ENCODE assay signal across 8 cellular contexts in the genomic region with DNA sequence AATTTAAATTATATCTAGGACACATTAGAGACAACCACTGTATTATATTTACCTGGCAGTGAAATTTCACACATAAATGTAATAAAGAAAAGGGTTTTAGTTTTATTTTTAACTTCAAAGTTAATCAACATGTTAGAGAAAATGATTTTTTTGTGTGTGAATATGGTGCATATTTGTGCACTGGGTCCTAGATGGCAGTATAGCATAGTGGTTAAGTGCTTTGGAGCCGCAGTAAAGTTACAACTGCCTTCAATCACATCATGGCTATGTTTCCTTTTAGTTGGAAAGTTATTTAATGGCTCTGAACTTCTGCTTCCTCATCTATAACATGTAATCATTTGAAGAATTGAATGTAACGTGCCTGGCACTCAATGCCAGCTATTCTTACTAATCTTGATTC.
A peak's percentile ranks its signal among the peaks of the same experiment; 100 is the strongest.
DNase-seq lines count a peak whose midpoint lies in the region; ATAC-seq, FAIRE-seq and TF ChIP-seq lines count a peak whose summit lies in the region.

No MANE protein-coding gene starts in this region.

- FAIRE-seq in HepG2 (lab: Jason Lieb, UNC) (no peak), small intestine (lab: Jason Lieb, UNC) (no peak)

- H3K4me1 Mint-ChIP-seq in activated naive CD4-positive, alpha-beta T cell treated with anti-CD3 and anti-CD28 coated beads for 36 hours (ENCODE audit: low read depth) = no peaks in the 10 kb centered on the region

- intact Hi-C loops in HepG2 (cut with micrococcal nuclease; ENCODE audit: unreplicated experiment) = no loop called here
- intact Hi-C loops in activated naive CD4-positive, alpha-beta T cell treated with anti-CD3 and anti-CD28 coated beads for 36 hours (cut with micrococcal nuclease) = no loop called here

- no peaks in the 10 kb centered on the region for H3K27me3 Mint-ChIP-seq in activated naive CD4-positive, alpha-beta T cell treated with anti-CD3 and anti-CD28 coated beads for 36 hours (ENCODE audit: low read depth)

- H3K4me3 Mint-ChIP-seq in activated naive CD4-positive, alpha-beta T cell treated with anti-CD3 and anti-CD28 coated beads for 36 hours = no peak overlapping the region

- H3K27me3 ChIP-seq in liver (ENCODE audit: control insufficient read depth in 4 of 4, insufficient read depth in 4 of 4, low read length in 3 of 4) (no peaks in the 10 kb centered on the region), HepG2 (ENCODE audit: control insufficient read depth in 1 of 2, insufficient read depth in 2 of 2, low read length in 2 of 2) (no peaks in the 10 kb centered on the region), OCI-LY3 (ENCODE audit: low read depth, low read length) (no peaks in the 10 kb centered on the region; the same call in 1 of the 2 replicates), fibroblast of lung (ENCODE audit: control insufficient read depth, insufficient read depth, low read length) (no peaks in the 10 kb centered on the region), small intestine (ENCODE audit: control insufficient read depth in 2 of 2, insufficient read depth in 2 of 2, low read length in 2 of 2) (no peaks in the 10 kb centered on the region)

- H4K20me1 ChIP-seq in HepG2 (ENCODE audit: insufficient read depth, low read length) (no peaks in the 10 kb centered on the region), OCI-LY3 (ENCODE audit: insufficient read depth, low read length) (no peaks in the 10 kb centered on the region), fibroblast of lung (ENCODE audit: control insufficient read depth, extremely low read depth, insufficient read depth, low read length) (no peaks in the 10 kb centered on the region)

- TF ChIP-seq CTCF in liver (IDR thresholded peaks at IDR 0.05; ENCODE audit: low read depth, low read length, missing input control) = no peak
- TF ChIP-seq CTCF in HepG2 (CRISPR knock-in tag; IDR thresholded peaks at IDR 0.05) = no peak
- TF ChIP-seq CTCF in OCI-LY3 (IDR thresholded peaks at IDR 0.05; ENCODE audit: low read depth, low read length) = peak; percentile 67
- TF ChIP-seq CTCF in fibroblast of lung (conservative IDR thresholded peaks at IDR 0.05 in 1 of 2, IDR thresholded peaks at IDR 0.05 in 1 of 2; ENCODE audit: low read depth in 1 of 2, low read length in 2 of 2) = peak; percentile 23 to 61

- H3K4me1 ChIP-seq in liver (ENCODE audit: control insufficient read depth in 4 of 4, insufficient read depth in 4 of 4, low read length in 3 of 4) = no peaks in the 10 kb centered on the region
- H3K4me1 ChIP-seq in HepG2 (ENCODE audit: insufficient read depth, low read length) = no peaks in the 10 kb centered on the region
- H3K4me1 ChIP-seq in OCI-LY3 (ENCODE audit: low read length) = peaks cover 35% of the 10 kb centered on the region
- no peaks in the 10 kb centered on the region for H3K4me1 ChIP-seq in fibroblast of lung (ENCODE audit: control insufficient read depth, extremely low read depth, insufficient read depth, low read length)
- no peaks in the 10 kb centered on the region for H3K4me1 ChIP-seq in small intestine (ENCODE audit: control insufficient read depth in 2 of 2, insufficient read depth in 1 of 2, low read depth in 1 of 2, low read length in 1 of 2)

- H3K36me3 ChIP-seq in liver (ENCODE audit: control insufficient read depth in 4 of 4, insufficient read depth in 3 of 4, low read depth in 1 of 4, low read length in 3 of 4) = peaks cover 0 to 2% (median 0%) of the 10 kb centered on the region in 4 donors
- H3K36me3 ChIP-seq in HepG2 (replicated peaks in 1 of 2; ENCODE audit: control insufficient read depth in 1 of 2, insufficient read depth in 2 of 2, low read length in 2 of 2) = no peaks in the 10 kb centered on the region
- H3K36me3 ChIP-seq in OCI-LY3 (replicated peaks; ENCODE audit: low read depth, low read length) = no peaks in the 10 kb centered on the region
- H3K36me3 ChIP-seq in fibroblast of lung (ENCODE audit: control insufficient read depth, insufficient read depth, low read length) = no peaks in the 10 kb centered on the region
- H3K36me3 ChIP-seq in small intestine (ENCODE audit: control insufficient read depth in 2 of 2, insufficient read depth in 2 of 2, low read length in 2 of 2) = no peaks in the 10 kb centered on the region

- H3K4me3 ChIP-seq in liver (ENCODE audit: low read depth in 1 of 3, low read length in 3 of 3) (no peak overlapping the region), HepG2 (replicated peaks in 1 of 3; ENCODE audit: insufficient read depth in 1 of 3, low read depth in 2 of 3, low read length in 3 of 3) (no peak overlapping the region), OCI-LY3 (ENCODE audit: low read length) (no peak overlapping the region), fibroblast of lung (replicated peaks in 1 of 4; ENCODE audit: control extremely low read depth in 1 of 4, insufficient read depth in 1 of 4, low read depth in 3 of 4, low read length in 4 of 4) (no peak overlapping the region), small intestine (ENCODE audit: low read depth in 1 of 2, low read length in 2 of 2) (no peak overlapping the region)

- CTCF ChIA-PET in HepG2 (lab: Yijun Ruan, JAX; ENCODE audit: low intra/inter-chr PET ratio, low total read pairs) = no interaction called here
- CTCF ChIA-PET in activated naive CD4-positive, alpha-beta T cell treated with anti-CD3 and anti-CD28 coated beads for 36 hours (lab: Charles Lee) = no interaction called here

- no peak overlapping the region for H3K27ac Mint-ChIP-seq in activated naive CD4-positive, alpha-beta T cell treated with anti-CD3 and anti-CD28 coated beads for 36 hours

- 67% methylated on average over 2 of the region's 2 CpGs for WGBS in liver
- WGBS in HepG2 (ENCODE audit: low lambda C conversion rate) = 0% methylated on average over 2 of the region's 2 CpGs
- 42 to 52% (median 44%) methylated on average over 2 of the region's 2 CpGs for WGBS in small intestine, 3 donors

- no peaks in the 10 kb centered on the region for H3K79me2 ChIP-seq in HepG2 (ENCODE audit: insufficient read depth, low read length)
- H3K79me2 ChIP-seq in OCI-LY3 (ENCODE audit: low read length) = no peaks in the 10 kb centered on the region
- H3K79me2 ChIP-seq in fibroblast of lung (ENCODE audit: control insufficient read depth, insufficient read depth, low read length) = no peaks in the 10 kb centered on the region

- in situ Hi-C loops in HepG2 (cut with HindIII; ENCODE audit: extremely low pct_ligation_motif_present, low pct_unique_long_range_greater_than_20kb) = no loop called here

- no peaks in the 10 kb centered on the region for H3K9me3 ChIP-seq in liver (ENCODE audit: control insufficient read depth in 4 of 4, low read length in 3 of 4)
- H3K9me3 ChIP-seq in HepG2 (ENCODE audit: low read length) = peaks cover 8% of the 10 kb centered on the region; the same call in 1 of the 2 replicates
- H3K9me3 ChIP-seq in OCI-LY3 (ENCODE audit: insufficient read depth, low read length) = no peaks in the 10 kb centered on the region
- H3K9me3 ChIP-seq in fibroblast of lung (ENCODE audit: control insufficient read depth, insufficient read depth, low read depth, low read length) = no peaks in the 10 kb centered on the region
- no peaks in the 10 kb centered on the region for H3K9me3 ChIP-seq in small intestine (ENCODE audit: control insufficient read depth, low read depth)

- H3K27ac ChIP-seq in liver (ENCODE audit: low read depth in 1 of 2, low read length in 2 of 2) = no peak overlapping the region
- no peak overlapping the region for H3K27ac ChIP-seq in HepG2 (ENCODE audit: extremely low read length, insufficient read depth, low read length)
- H3K27ac ChIP-seq in OCI-LY3 (ENCODE audit: low read length) = no peak overlapping the region
- no peak overlapping the region for H3K27ac ChIP-seq in fibroblast of lung (ENCODE audit: insufficient read depth, low read length)
- H3K27ac ChIP-seq in small intestine (ENCODE audit: low read depth in 1 of 2, low read length in 1 of 2) = no peak overlapping the region

- POLR2A ChIA-PET in HepG2 (lab: Yijun Ruan, JAX) = no interaction called here

- no peaks in the 10 kb centered on the region for H3K9me3 Mint-ChIP-seq in activated naive CD4-positive, alpha-beta T cell treated with anti-CD3 and anti-CD28 coated beads for 36 hours

- no peak overlapping the region for H3K4me2 ChIP-seq in HepG2 (ENCODE audit: low read depth, low read length)
- H3K4me2 ChIP-seq in OCI-LY3 (ENCODE audit: low read length) = no peak overlapping the region
- no peak overlapping the region for H3K4me2 ChIP-seq in fibroblast of lung (ENCODE audit: extremely low read depth, insufficient read depth, low read length)

- ATAC-seq in HepG2 (no peak), left lobe of liver (no peak)

- no peaks in the 10 kb centered on the region for H3K36me3 Mint-ChIP-seq in activated naive CD4-positive, alpha-beta T cell treated with anti-CD3 and anti-CD28 coated beads for 36 hours (ENCODE audit: low read depth)

- no peak for TF ChIP-seq POLR2A in HepG2 (IDR thresholded peaks at IDR 0.05; ENCODE audit: insufficient read depth in 1 of 2, low read depth in 2 of 2, low read length in 2 of 2)

- H3K9ac ChIP-seq in liver (ENCODE audit: low read depth in 1 of 2, low read length in 2 of 2) (no peak overlapping the region), HepG2 (ENCODE audit: insufficient read depth, low read depth, low read length) (no peak overlapping the region), OCI-LY3 (ENCODE audit: low read length) (no peak overlapping the region), fibroblast of lung (ENCODE audit: insufficient read depth, low read length) (no peak overlapping the region)

- DNase-seq in HepG2 (ENCODE audit: low spot score) (no peak), fibroblast of lung (ENCODE audit: low read depth in 2 of 2) (peak in 1 of 2 donors; percentile 67), small intestine (no peak), left lobe of liver (ENCODE audit: low spot score) (no peak)
- DNase-seq in activated naive CD4-positive, alpha-beta T cell treated with anti-CD3 and anti-CD28 coated beads for 36 hours = no peak
- DNase-seq in NK-92 treated with Interleukin-12 subunit alpha and Interleukin-12 subunit beta, amount 100 ng/mL, for 24 hours (lab: John Stamatoyannopoulos, UW) = no peak

- H2AFZ ChIP-seq in HepG2 (ENCODE audit: low read length) (no peak overlapping the region), OCI-LY3 (ENCODE audit: low read depth, low read length) (no peak overlapping the region), fibroblast of lung (ENCODE audit: low read length) (no peak overlapping the region)

- BruUV-seq in HepG2 (replicated peaks; lab: Mats Ljungman, UMichigan) = no TSS peak

- TF ChIP-seq EP300 in HepG2 (IDR thresholded peaks at IDR 0.05; ENCODE audit: low read depth in 2 of 2, low read length in 2 of 2) = no peak
- TF ChIP-seq EP300 in HepG2 (CRISPR knock-in tag; IDR thresholded peaks at IDR 0.05; ENCODE audit: borderline replicate concordance) = no peak

- TF ChIP-seq RAD21 in liver (IDR thresholded peaks at IDR 0.05) (peak; percentile 54 to 56), HepG2 (CRISPR knock-in tag; IDR thresholded peaks at IDR 0.05) (no peak)

TF ChIP-seq in HepG2, 621 proteins besides CTCF, POLR2A, EP300 and RAD21 (continues in another document):
- TF ChIP-seq ZNF740 (CRISPR knock-in tag; IDR thresholded peaks at IDR 0.05) = no peak
- no peak for TF ChIP-seq REPIN1 (CRISPR knock-in tag; IDR thresholded peaks at IDR 0.05; ENCODE audit: borderline replicate concordance, low read depth)
- TF ChIP-seq ZNF501 (CRISPR knock-in tag; IDR thresholded peaks at IDR 0.05) = no peak

Comparison
In these comparisons a context has a peak if more than half of its experiments do, and no peak if none do; other contexts are left out.
1. CTCF ChIP-seq: peak in OCI-LY3 (single experiment) and fibroblast of lung (2 of 2); none in liver (single experiment) and HepG2 (single experiment).